1 cellular context compared by ENCODE assay signal in the genomic region with DNA sequence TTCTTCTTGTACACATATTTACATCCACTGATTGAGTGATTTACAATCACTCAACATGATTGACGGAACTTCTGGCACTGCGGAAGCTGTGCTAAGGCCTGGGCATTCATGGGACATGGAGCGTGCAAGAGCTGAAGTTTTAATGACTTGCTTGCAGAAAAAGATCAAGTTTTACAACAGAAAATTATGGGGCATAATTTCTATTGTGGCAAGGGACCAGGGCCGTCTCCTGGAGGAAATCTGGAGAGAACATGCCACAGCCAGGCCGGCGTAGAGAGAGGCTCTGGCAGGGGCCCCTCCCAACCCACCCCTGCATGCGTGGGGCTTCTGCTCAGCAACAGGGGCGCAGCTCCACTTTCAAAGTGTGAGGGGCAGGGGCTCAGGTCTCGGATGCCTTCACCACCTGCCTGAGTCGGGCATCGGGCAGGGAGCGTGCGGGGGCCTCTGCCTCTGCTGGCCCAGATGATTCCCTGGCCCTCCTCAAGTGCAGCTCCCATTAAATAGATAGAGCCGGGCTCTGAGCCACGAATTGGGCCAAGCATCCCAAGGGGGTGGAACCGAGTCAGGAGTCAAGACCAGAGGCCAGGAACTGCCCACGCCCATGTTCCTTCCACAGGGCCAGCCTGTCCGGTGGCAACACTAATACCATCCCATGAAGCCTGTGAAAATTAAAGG.
TF ChIP-seq lines count a peak whose summit lies in the region.

No MANE protein-coding gene starts in this region.

TF ChIP-seq in WTC11, 78 proteins besides CTCF, POLR2A, EP300 and RAD21 (continued from another document):
- TF ChIP-seq FOXP4 (CRISPR knock-in tag; IDR thresholded peaks at IDR 0.05) (no peak), TCF7 (CRISPR knock-in tag; IDR thresholded peaks at IDR 0.05; ENCODE audit: low read depth) (no peak), ZNF281 (CRISPR knock-in tag; IDR thresholded peaks at IDR 0.05) (no peak), IRF1 (CRISPR knock-in tag; IDR thresholded peaks at IDR 0.05) (no peak), NFE2L1 (CRISPR knock-in tag; IDR thresholded peaks at IDR 0.05) (no peak)
- TF ChIP-seq, protein P1, sequence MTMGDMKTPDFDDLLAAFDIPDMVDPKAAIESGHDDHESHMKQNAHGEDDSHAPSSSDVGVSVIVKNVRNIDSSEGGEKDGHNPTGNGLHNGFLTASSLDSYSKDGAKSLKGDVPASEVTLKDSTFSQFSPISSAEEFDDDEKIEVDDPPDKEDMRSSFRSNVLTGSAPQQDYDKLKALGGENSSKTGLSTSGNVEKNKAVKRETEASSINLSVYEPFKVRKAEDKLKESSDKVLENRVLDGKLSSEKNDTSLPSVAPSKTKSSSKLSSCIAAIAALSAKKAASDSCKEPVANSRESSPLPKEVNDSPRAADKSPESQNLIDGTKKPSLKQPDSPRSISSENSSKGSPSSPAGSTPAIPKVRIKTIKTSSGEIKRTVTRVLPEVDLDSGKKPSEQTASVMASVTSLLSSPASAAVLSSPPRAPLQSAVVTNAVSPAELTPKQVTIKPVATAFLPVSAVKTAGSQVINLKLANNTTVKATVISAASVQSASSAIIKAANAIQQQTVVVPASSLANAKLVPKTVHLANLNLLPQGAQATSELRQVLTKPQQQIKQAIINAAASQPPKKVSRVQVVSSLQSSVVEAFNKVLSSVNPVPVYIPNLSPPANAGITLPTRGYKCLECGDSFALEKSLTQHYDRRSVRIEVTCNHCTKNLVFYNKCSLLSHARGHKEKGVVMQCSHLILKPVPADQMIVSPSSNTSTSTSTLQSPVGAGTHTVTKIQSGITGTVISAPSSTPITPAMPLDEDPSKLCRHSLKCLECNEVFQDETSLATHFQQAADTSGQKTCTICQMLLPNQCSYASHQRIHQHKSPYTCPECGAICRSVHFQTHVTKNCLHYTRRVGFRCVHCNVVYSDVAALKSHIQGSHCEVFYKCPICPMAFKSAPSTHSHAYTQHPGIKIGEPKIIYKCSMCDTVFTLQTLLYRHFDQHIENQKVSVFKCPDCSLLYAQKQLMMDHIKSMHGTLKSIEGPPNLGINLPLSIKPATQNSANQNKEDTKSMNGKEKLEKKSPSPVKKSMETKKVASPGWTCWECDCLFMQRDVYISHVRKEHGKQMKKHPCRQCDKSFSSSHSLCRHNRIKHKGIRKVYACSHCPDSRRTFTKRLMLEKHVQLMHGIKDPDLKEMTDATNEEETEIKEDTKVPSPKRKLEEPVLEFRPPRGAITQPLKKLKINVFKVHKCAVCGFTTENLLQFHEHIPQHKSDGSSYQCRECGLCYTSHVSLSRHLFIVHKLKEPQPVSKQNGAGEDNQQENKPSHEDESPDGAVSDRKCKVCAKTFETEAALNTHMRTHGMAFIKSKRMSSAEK (CRISPR knock-in tag; IDR thresholded peaks at IDR 0.05; ENCODE audit: borderline replicate concordance), result no peak
TF ChIP-seq in WTC11: peak in this region for 0.
